25 cellular contexts compared by ENCODE assay signal in genomic region chr3:141102372-141102771, GRCh38. TPM values are rescaled to one million over a fixed set of nuclear protein-coding genes. Genes with fewer than 3 reads are reported as not detected.
DNase-seq lines count a peak whose midpoint lies in the region; ATAC-seq, FAIRE-seq and TF ChIP-seq lines count a peak whose summit lies in the region.
"Had no signal": no experiment of that assay in that cellular context is flagged by ENCODE, and none has a peak within 500 bp of the region (broad histone marks: within the 10 kb centered on the region; RNA-seq: fewer than 3 reads in every experiment).

No MANE protein-coding gene starts in this region.

- H2AK5ac ChIP-seq in H1 (ENCODE audit: low read depth, low read length): no peak overlapping the region

- H4K91ac ChIP-seq in H1 (replicated peaks; ENCODE audit: insufficient read length, low read length): no peak overlapping the region

- H3K27ac ChIP-seq in right cardiac atrium (ENCODE audit: low read length): no peak overlapping the region
- H3K27ac ChIP-seq in H1 (ENCODE audit: low read depth, low read length): no peak overlapping the region
- H3K27ac ChIP-seq in CD4-positive, alpha-beta T cell (ENCODE audit: low read depth, low read length): no peak overlapping the region
- H3K27ac ChIP-seq: A549; BLaER1 treated with 17β-estradiol and CSF1 and Interleukin-3, amounts not matched to agents 10 nM and 100 nM had no signal

- H2BK15ac ChIP-seq in H1 (ENCODE audit: low read length): no peak overlapping the region

- H3K4me3 ChIP-seq in right cardiac atrium (ENCODE audit: low read length): no peak overlapping the region
- no peak overlapping the region for H3K4me3 ChIP-seq in H1 (ENCODE audit: extremely low read depth in 1 of 4, insufficient read depth in 2 of 4, low read depth in 3 of 4, low read length in 4 of 4)
- H3K4me3 ChIP-seq: A549; BLaER1 treated with 17β-estradiol and CSF1 and Interleukin-3, amounts not matched to agents 10 nM and 100 nM; GM23338; HAP-1 had no signal

- no peak overlapping the region for H2BK120ac ChIP-seq in H1 (replicated peaks; ENCODE audit: low read depth, low read length)

- intact Hi-C loops in cardiac septum (cut with DNase I) (no loop called here), right cardiac atrium (cut with DNase I) (loop anchor here in 2 of 4 donors (5.0 to 10.0 kb wide), 2 partner anchors 90 to 92 kb away; no protein-coding TSS in a partner anchor)
- intact Hi-C loops in CD4-positive, alpha-beta T cell (cut with DNase I, micrococcal nuclease): no loop called here

- H3K18ac ChIP-seq in H1 (ENCODE audit: extremely low read depth, low read length): no peak overlapping the region

- CTCF ChIA-PET in H1 (lab: Charles Lee; ENCODE audit: partially characterized antibody): interaction anchor here (1.0 to 8.2 kb wide), 12 partner anchors 10 to 103 kb away, joined by 3 to 238 read pairs (median 8); partner anchors contain the start of gene SPSB4
- CTCF ChIA-PET in CD4-positive, alpha-beta T cell (lab: Charles Lee): no interaction called here

- H3K27me3 Mint-ChIP-seq in nephron (ENCODE audit: low read depth): peaks cover 4% of the 10 kb centered on the region
- no peaks in the 10 kb centered on the region for H3K27me3 Mint-ChIP-seq in CD4-positive, alpha-beta T cell
- peaks cover 3% of the 10 kb centered on the region for H3K27me3 Mint-ChIP-seq in activated T-cell treated with anti-CD3 and anti-CD28 coated beads, Interleukin-2, amount 50 U/mL, for 4 hours (ENCODE audit: low read depth)

- peak; percentile 27 for DNase-seq in cardiac septum (ENCODE audit: low spot score)
- no peak for DNase-seq in right cardiac atrium
- DNase-seq in H1 (ENCODE audit: low read depth in 1 of 2, low spot score in 2 of 2): no peak
- DNase-seq in CD4-positive, alpha-beta T cell: no peak
- no peak for DNase-seq in LoVo (ENCODE audit: low spot score)
- no peak for DNase-seq in activated T-cell treated with anti-CD3 and anti-CD28 coated beads, Interleukin-2, amount 50 U/mL, for 4 hours
- DNase-seq: 8988T; ACHN; AML-193; Calu3; CD4-positive, alpha-beta memory T cell; COR-L47; DMS53; DMS79 treated with DMSO at 0.1 percent for 48 hours; GF-D8 had no signal

- TF ChIP-seq CTCF in H1 (IDR thresholded peaks at IDR 0.05; ENCODE audit: control extremely low read depth in 1 of 3, insufficient read depth in 1 of 3, low read depth in 1 of 3, low read length in 3 of 3): no peak
- no peak for TF ChIP-seq CTCF in nephron (IDR thresholded peaks at IDR 0.05; ENCODE audit: unreplicated experiment in 3 of 3)
- TF ChIP-seq CTCF in CD4-positive, alpha-beta T cell (IDR thresholded peaks at IDR 0.05): no peak

- H3K14ac ChIP-seq in H1 (ENCODE audit: insufficient read length): no peak overlapping the region

- H3K4ac ChIP-seq in H1 (replicated peaks; ENCODE audit: insufficient read length, low read depth, low read length): no peak overlapping the region

- no peak for TF ChIP-seq POLR2A in H1 (IDR thresholded peaks at IDR 0.05; ENCODE audit: control extremely low read depth in 1 of 2, low read depth in 2 of 2, low read length in 2 of 2)

- H3K4me1 ChIP-seq in right cardiac atrium (ENCODE audit: control insufficient read depth, insufficient read depth, low read length): peaks cover 5% of the 10 kb centered on the region
- H3K4me1 ChIP-seq in H1 (replicated peaks in 1 of 4; ENCODE audit: control insufficient read depth in 3 of 4, insufficient read depth in 4 of 4, low read length in 3 of 4): peaks cover 0 to 5% (median 4%) of the 10 kb centered on the region in 4 experiments; a peak in 5 of 7 replicates
- H3K4me1 ChIP-seq: A549, HAP-1 had no signal

- no peak for FAIRE-seq in H1 (lab: Jason Lieb, UNC)
- FAIRE-seq: A549, GM12891, GM18507, H54 had no signal

- H3K36me3 ChIP-seq in H1 (ENCODE audit: control insufficient read depth in 2 of 4, insufficient read depth in 4 of 4, low read length in 3 of 4): no peaks in the 10 kb centered on the region
- H3K36me3 ChIP-seq: BE2C; BLaER1 treated with 17β-estradiol and CSF1 and Interleukin-3, amounts not matched to agents 10 nM and 100 nM; HAP-1 had no signal

- H2AFZ ChIP-seq in H1 (ENCODE audit: low read length): no peak overlapping the region
- H2AFZ ChIP-seq: GM23338 had no signal

- H2BK20ac ChIP-seq in H1 (ENCODE audit: low read length): no peak overlapping the region

- H4K8ac ChIP-seq in H1 (ENCODE audit: extremely low read depth, insufficient read depth, low read length): no peak overlapping the region

- no peak overlapping the region for H4K5ac ChIP-seq in H1 (ENCODE audit: insufficient read length, low read depth, low read length)

- whole genome bisulfite sequencing in right cardiac atrium: 93% methylated on average over 1 of the region's 1 CpG
- 92% methylated on average over 1 of the region's 1 CpG; no CpG with 5 or more reads in 1 of the 2 experiments for WGBS in H1 (ENCODE audit: extremely low coverage in 1 of 2, insufficient coverage in 1 of 2, insufficient read length in 1 of 2, insufficient replicate concordance in 2 of 2, low coverage in 1 of 2, low lambda C conversion rate in 2 of 2, missing lambda C conversion rate in 1 of 2), 2 experiments

- TF ChIP-seq RAD21 in H1 (IDR thresholded peaks at IDR 0.05 in 1 of 2, conservative IDR thresholded peaks at IDR 0.05 in 1 of 2; ENCODE audit: low read depth in 2 of 2, low read length in 2 of 2): no peak

- H3K36me3 Mint-ChIP-seq in nephron (ENCODE audit: low read depth): peaks cover 18% of the 10 kb centered on the region
- no peaks in the 10 kb centered on the region for H3K36me3 Mint-ChIP-seq in CD4-positive, alpha-beta T cell (ENCODE audit: low read depth)
- H3K36me3 Mint-ChIP-seq in activated T-cell treated with anti-CD3 and anti-CD28 coated beads, Interleukin-2, amount 50 U/mL, for 4 hours (ENCODE audit: insufficient read depth): no peaks in the 10 kb centered on the region
- H3K36me3 Mint-ChIP-seq: CD14-positive monocyte; CD4-positive, alpha-beta memory T cell had no signal

- H3K4me2 ChIP-seq in H1 (ENCODE audit: insufficient read depth in 1 of 2, low read depth in 2 of 2, low read length in 2 of 2): no peak overlapping the region
- H3K4me2 ChIP-seq: A549; BLaER1 treated with 17β-estradiol and CSF1 and Interleukin-3, amounts not matched to agents 10 nM and 100 nM; GM23338 had no signal

- no peak for ATAC-seq in right cardiac atrium
- ATAC-seq in CD4-positive, alpha-beta T cell (ENCODE audit: poor library complexity): no peak
- ATAC-seq in activated T-cell treated with anti-CD3 and anti-CD28 coated beads, Interleukin-2, amount 50 U/mL, for 4 hours: no peak
- ATAC-seq: A549, GM23338 had no signal

- H3K9me3 ChIP-seq in right cardiac atrium (ENCODE audit: control insufficient read depth, low read length): no peaks in the 10 kb centered on the region
- H3K9me3 ChIP-seq in H1 (ENCODE audit: insufficient read depth in 2 of 2, low read depth in 1 of 2, low read length in 1 of 2): peaks cover 0 to 6% of the 10 kb centered on the region in 2 experiments; a peak in 3 of 4 replicates
- H3K9me3 ChIP-seq in CD4-positive, alpha-beta T cell (ENCODE audit: control insufficient read depth, low read length): no peaks in the 10 kb centered on the region
- H3K9me3 ChIP-seq: A549, BE2C, HAP-1 had no signal

- H4K20me1 ChIP-seq in H1 (replicated peaks in 1 of 2; ENCODE audit: control insufficient read depth in 1 of 2, insufficient read depth in 2 of 2, low read length in 2 of 2): no peaks in the 10 kb centered on the region
- H4K20me1 ChIP-seq: BLaER1 treated with 17β-estradiol and CSF1 and Interleukin-3, amounts not matched to agents 10 nM and 100 nM had no signal

- H3K27me3 ChIP-seq in right cardiac atrium (ENCODE audit: control insufficient read depth, insufficient read depth) (no peaks in the 10 kb centered on the region), H1 (replicated peaks in 1 of 4; ENCODE audit: control insufficient read depth in 3 of 4, extremely low read depth in 1 of 4, insufficient read depth in 3 of 4, low read length in 3 of 4) (no peaks in the 10 kb centered on the region)
- no peaks in the 10 kb centered on the region for H3K27me3 ChIP-seq in CD4-positive, alpha-beta T cell (ENCODE audit: control insufficient read depth, insufficient read depth, low read length)
- H3K27me3 ChIP-seq: BE2C; BLaER1 treated with 17β-estradiol and CSF1 and Interleukin-3, amounts not matched to agents 10 nM and 100 nM had no signal

- POLR2A ChIA-PET in H1 (lab: Charles Lee; ENCODE audit: partially characterized antibody): no interaction called here
- POLR2A ChIA-PET in CD4-positive, alpha-beta T cell (lab: Charles Lee): no interaction called here

- H3K56ac ChIP-seq in H1 (replicated peaks; ENCODE audit: insufficient read length, low read depth, low read length): no peak overlapping the region

- H3K9me3 Mint-ChIP-seq in nephron: peaks cover 2% of the 10 kb centered on the region
- H3K9me3 Mint-ChIP-seq in CD4-positive, alpha-beta T cell: no peaks in the 10 kb centered on the region
- no peaks in the 10 kb centered on the region for H3K9me3 Mint-ChIP-seq in activated T-cell treated with anti-CD3 and anti-CD28 coated beads, Interleukin-2, amount 50 U/mL, for 4 hours

- H3K79me1 ChIP-seq in H1 (ENCODE audit: low read depth, low read length): no peaks in the 10 kb centered on the region

- H3K4me3 Mint-ChIP-seq in nephron: no peak overlapping the region
- no peak overlapping the region for H3K4me3 Mint-ChIP-seq in CD4-positive, alpha-beta T cell
- H3K4me3 Mint-ChIP-seq in activated T-cell treated with anti-CD3 and anti-CD28 coated beads, Interleukin-2, amount 50 U/mL, for 4 hours: no peak overlapping the region
- H3K4me3 Mint-ChIP-seq: CD14-positive monocyte; CD4-positive, alpha-beta memory T cell; GM23338 had no signal

- no peak overlapping the region for H2BK12ac ChIP-seq in H1 (ENCODE audit: low read depth, low read length)

- no peaks in the 10 kb centered on the region for H3K23me2 ChIP-seq in H1 (ENCODE audit: low read depth, low read length)

- no peak for TF ChIP-seq EP300 in H1 (IDR thresholded peaks at IDR 0.05; ENCODE audit: borderline replicate concordance in 1 of 2, low read depth in 2 of 2, low read length in 2 of 2)

- H3K9ac ChIP-seq in H1 (replicated peaks in 1 of 4; ENCODE audit: extremely low read depth in 1 of 4, low read depth in 3 of 4, low read length in 3 of 4): no peak overlapping the region
- H3K9ac ChIP-seq: BLaER1 treated with 17β-estradiol and CSF1 and Interleukin-3, amounts not matched to agents 10 nM and 100 nM had no signal

- no peak overlapping the region for H2BK5ac ChIP-seq in H1 (ENCODE audit: low read depth, low read length)

- no peaks in the 10 kb centered on the region for H3K79me2 ChIP-seq in H1 (ENCODE audit: control insufficient read depth in 1 of 2, insufficient read depth in 2 of 2, low read length in 2 of 2)

- H3K27ac Mint-ChIP-seq in nephron: peak overlapping the region; percentile 22 to 85 (median 49)
- no peak overlapping the region for H3K27ac Mint-ChIP-seq in CD4-positive, alpha-beta T cell
- H3K27ac Mint-ChIP-seq: CD14-positive monocyte; CD4-positive, alpha-beta memory T cell; GM23338 had no signal

- H3K23ac ChIP-seq in H1 (ENCODE audit: insufficient read length): no peak overlapping the region

- H3K4me1 Mint-ChIP-seq in nephron: peaks cover 52% of the 10 kb centered on the region
- no peaks in the 10 kb centered on the region for H3K4me1 Mint-ChIP-seq in CD4-positive, alpha-beta T cell (ENCODE audit: low read depth)
- H3K4me1 Mint-ChIP-seq in activated T-cell treated with anti-CD3 and anti-CD28 coated beads, Interleukin-2, amount 50 U/mL, for 4 hours (ENCODE audit: low read depth): no peaks in the 10 kb centered on the region
- H3K4me1 Mint-ChIP-seq: CD14-positive monocyte; CD4-positive, alpha-beta memory T cell had no signal

RNA-seq across cellular contexts. Expression of gene SPSB4, which starts 51.2 kb away (rescaled TPM):
- total RNA-seq in cardiac septum (4.9 TPM), right cardiac atrium (1 to 10 TPM; 1.1 to 9.7 (median 5.4) TPM)
- polyA plus RNA-seq in right cardiac atrium (6.9 TPM), H1 (2011; rRNA removed) (15.1 and 17.6 TPM in 2 replicates)
- 17.2 and 18.1 TPM in 2 replicates for total RNA-seq in H1 (2021; fragmentation: NEBNext Ultra II Directional; extraction: Animal tissue kit (Norgen Biotek cat#: 25700))
- 16.5 TPM for polyA plus RNA-seq in H1 (2011; cell fraction: cytosol; rRNA removed)
- polyA plus RNA-seq in H1 (2011; cell fraction: nucleus; rRNA removed): 15.4 TPM
- polyA plus RNA-seq in H1 (2012, experiment 1 of 2): 16.7 to 20.2 TPM (median 19.5 TPM) in 4 replicates
- polyA plus RNA-seq in H1 (2012, experiment 2 of 2): 30.9 TPM
- 12.7 TPM for polyA plus RNA-seq in H1 (2013, experiment 1 of 2)
- polyA plus RNA-seq in H1 (2013, experiment 2 of 2): 13.3 TPM
- polyA minus RNA-seq in H1 (2011; rRNA and poly(A)+ RNA removed): 12.9 and 17.0 TPM in 2 replicates
- polyA minus RNA-seq in H1 (2011; cell fraction: cytosol; rRNA and poly(A)+ RNA removed): 8.6 TPM
- polyA minus RNA-seq in H1 (2011; cell fraction: nucleus; rRNA and poly(A)+ RNA removed): 18.7 TPM
- not detected for total RNA-seq in CD4-positive, alpha-beta T cell
- not detected for total RNA-seq in activated T-cell treated with anti-CD3 and anti-CD28 coated beads, Interleukin-2, amount 50 U/mL, for 4 hours
- total RNA-seq: Calu3; CD4-positive, alpha-beta memory T cell had no signal
- polyA plus RNA-seq: CD14-positive monocyte; CD4-positive, alpha-beta memory T cell had no signal
